9 cellular contexts compared by ENCODE assay signal in genomic region chr18:2979027-2979570, GRCh38. TPM values are rescaled to one million over a fixed set of nuclear protein-coding genes. Genes with fewer than 3 reads are reported as not detected.
DNase-seq lines count a peak whose midpoint lies in the region; ATAC-seq and TF ChIP-seq lines count a peak whose summit lies in the region.
"Had no signal": no experiment of that assay in that cellular context is flagged by ENCODE, and none has a peak within 500 bp of the region (broad histone marks: within the 10 kb centered on the region; RNA-seq: fewer than 3 reads in every experiment).

No MANE protein-coding gene starts in this region.

- peaks cover 28% of the 10 kb centered on the region for H3K36me3 Mint-ChIP-seq in T-helper 2 cell treated with Interferon-gamma antibody and Interleukin-4, amounts not matched to agents 5 μg/mL and 100 μg/mL, for 36 hours (ENCODE audit: low read depth)
- H3K36me3 Mint-ChIP-seq in activated CD8-positive, alpha-beta T cell treated with anti-CD3 and anti-CD28 coated beads for 36 hours (ENCODE audit: low read depth), result peaks cover 68% of the 10 kb centered on the region

- H2AFZ ChIP-seq in hepatocyte, result no peak overlapping the region
- H2AFZ ChIP-seq: parathyroid adenoma had no signal

- no peaks in the 10 kb centered on the region for H3K27me3 Mint-ChIP-seq in T-helper 2 cell treated with Interferon-gamma antibody and Interleukin-4, amounts not matched to agents 5 μg/mL and 100 μg/mL, for 36 hours (ENCODE audit: low read depth)
- no peaks in the 10 kb centered on the region for H3K27me3 Mint-ChIP-seq in activated CD8-positive, alpha-beta T cell treated with anti-CD3 and anti-CD28 coated beads for 36 hours

- no peaks in the 10 kb centered on the region for H4K20me1 ChIP-seq in hepatocyte (ENCODE audit: insufficient read depth, poor library complexity, severe bottlenecking)

- intact Hi-C loops in activated CD8-positive, alpha-beta T cell treated with anti-CD3 and anti-CD28 coated beads for 36 hours (cut with micrococcal nuclease), result no loop called here
- intact Hi-C loops in stomach (cut with DNase I; ENCODE audit: low total_unique reads), result no loop called here

- no peak for TF ChIP-seq EP300 in stomach (IDR thresholded peaks at IDR 0.05)

- peak overlapping the region; percentile 32 for H3K4me2 ChIP-seq in hepatocyte

- H3K9me3 ChIP-seq in hepatocyte (ENCODE audit: low read depth) (no peaks in the 10 kb centered on the region), stomach (no peaks in the 10 kb centered on the region)

- H3K4me3 Mint-ChIP-seq in T-helper 2 cell treated with Interferon-gamma antibody and Interleukin-4, amounts not matched to agents 5 μg/mL and 100 μg/mL, for 36 hours, result peak overlapping the region; percentile 84
- H3K4me3 Mint-ChIP-seq in activated CD8-positive, alpha-beta T cell treated with anti-CD3 and anti-CD28 coated beads for 36 hours, result peak overlapping the region; percentile 74

- H3K9me2 ChIP-seq in hepatocyte (replicated peaks; ENCODE audit: insufficient read depth), result no peaks in the 10 kb centered on the region

- H3K4me1 ChIP-seq in hepatocyte (ENCODE audit: insufficient read depth) (peaks cover 69% of the 10 kb centered on the region), stomach (peaks cover 55 to 100% (median 89%) of the 10 kb centered on the region in 4 donors)

- H3K36me3 ChIP-seq in hepatocyte (replicated peaks; ENCODE audit: insufficient read depth, low read depth) (no peaks in the 10 kb centered on the region), stomach (no peaks in the 10 kb centered on the region)

- WGBS in hepatocyte (ENCODE audit: low lambda C conversion rate, missing lambda C conversion rate), result 88% methylated on average over 3 of the region's 3 CpGs
- WGBS in stomach, 5 donors, result 39 to 54% (median 45%) methylated on average over 3 of the region's 3 CpGs

- H3K27ac Mint-ChIP-seq in T-helper 2 cell treated with Interferon-gamma antibody and Interleukin-4, amounts not matched to agents 5 μg/mL and 100 μg/mL, for 36 hours, result peak overlapping the region; percentile 90
- H3K27ac Mint-ChIP-seq in activated CD8-positive, alpha-beta T cell treated with anti-CD3 and anti-CD28 coated beads for 36 hours, result peak overlapping the region; percentile 89

- TF ChIP-seq POLR2A in stomach (IDR thresholded peaks at IDR 0.05), result no peak

- POLR2A ChIA-PET in activated CD8-positive, alpha-beta T cell treated with anti-CD3 and anti-CD28 coated beads for 36 hours (lab: Charles Lee), result interaction anchor here (0.8 to 7.8 kb wide), 5 partner anchors 9 to 282 kb away, joined by 3 to 142 read pairs (median 6); no protein-coding TSS in a partner anchor

- no peaks in the 10 kb centered on the region for H3K9me3 Mint-ChIP-seq in T-helper 2 cell treated with Interferon-gamma antibody and Interleukin-4, amounts not matched to agents 5 μg/mL and 100 μg/mL, for 36 hours
- no peaks in the 10 kb centered on the region for H3K9me3 Mint-ChIP-seq in activated CD8-positive, alpha-beta T cell treated with anti-CD3 and anti-CD28 coated beads for 36 hours

- H3K27me3 ChIP-seq in hepatocyte (no peaks in the 10 kb centered on the region), stomach (no peaks in the 10 kb centered on the region)

- DNase-seq in T-helper 2 cell treated with Interferon-gamma antibody and Interleukin-4, amounts not matched to agents 5 μg/mL and 100 μg/mL, for 36 hours (ENCODE audit: low spot score), result no peak
- DNase-seq in T-helper 2 cell (no peak), hepatocyte (ENCODE audit: low spot score) (no peak), stomach (no peak), NOMO-1 treated with dmso at 0.1 percent for 144 hours (lab: John Stamatoyannopoulos, UW; ENCODE audit: unreplicated experiment) (no peak), NOMO-1 treated with DMSO at 0.1 percent for 48 hours (lab: John Stamatoyannopoulos, UW; ENCODE audit: unreplicated experiment) (no peak)
- no peak for DNase-seq in activated CD8-positive, alpha-beta T cell treated with anti-CD3 and anti-CD28 coated beads for 36 hours
- DNase-seq in stimulated activated CD4-positive, alpha-beta T cell treated with anti-CD3 and anti-CD28 coated beads, Interleukin-2, amount 100 ng/mL, for 24 hours, result no peak

- H3K79me2 ChIP-seq in hepatocyte, result peaks cover 95% of the 10 kb centered on the region

- peaks cover 74% of the 10 kb centered on the region for H3K4me1 Mint-ChIP-seq in T-helper 2 cell treated with Interferon-gamma antibody and Interleukin-4, amounts not matched to agents 5 μg/mL and 100 μg/mL, for 36 hours (ENCODE audit: low read depth)
- H3K4me1 Mint-ChIP-seq in activated CD8-positive, alpha-beta T cell treated with anti-CD3 and anti-CD28 coated beads for 36 hours (ENCODE audit: low read depth), result peaks cover 73% of the 10 kb centered on the region

- CTCF ChIA-PET in activated CD8-positive, alpha-beta T cell treated with anti-CD3 and anti-CD28 coated beads for 36 hours (lab: Charles Lee), result interaction anchor here (0.8 to 3.2 kb wide), 7 partner anchors 10 to 267 kb away, joined by 3 to 32 read pairs (median 9); no protein-coding TSS in a partner anchor

- no peak overlapping the region for H3K4me3 ChIP-seq in hepatocyte
- H3K4me3 ChIP-seq in stomach, result no peak overlapping the region

- H3K27ac ChIP-seq in hepatocyte, result peak overlapping the region; percentile 77
- H3K27ac ChIP-seq in stomach, result peak overlapping the region; percentile 56 to 92 (median 82)

- ATAC-seq in activated CD8-positive, alpha-beta T cell treated with anti-CD3 and anti-CD28 coated beads for 36 hours, result no peak

- TF ChIP-seq CTCF in activated CD8-positive, alpha-beta T cell treated with anti-CD3 and anti-CD28 coated beads for 36 hours (IDR thresholded peaks at IDR 0.05), result no peak
- TF ChIP-seq CTCF in hepatocyte (IDR thresholded peaks at IDR 0.05; ENCODE audit: poor library complexity), result no peak
- TF ChIP-seq CTCF in stomach (IDR thresholded peaks at IDR 0.05), result no peak

RNA-seq across cellular contexts. Expression of gene LPIN2, which starts 33.8 kb away (rescaled TPM):
- 10 to 100 TPM; 95.5 to 95.7 TPM for total RNA-seq in activated CD8-positive, alpha-beta T cell treated with anti-CD3 and anti-CD28 coated beads for 36 hours
- 62.1 and 71.2 TPM in 2 replicates for total RNA-seq in hepatocyte
- polyA plus RNA-seq in hepatocyte, result 28.2 and 29.1 TPM in 2 replicates
- 10 to 100 TPM in 4 of 5 donors, 1 to 10 TPM in 1; 9.3 to 86.8 (median 13.4) TPM for total RNA-seq in stomach
- 10 to 100 TPM in 2 of 3 donors, 1 to 10 TPM in 1; 4.0 to 42.8 (median 12.5) TPM for polyA plus RNA-seq in stomach
